In the genomic region with DNA sequence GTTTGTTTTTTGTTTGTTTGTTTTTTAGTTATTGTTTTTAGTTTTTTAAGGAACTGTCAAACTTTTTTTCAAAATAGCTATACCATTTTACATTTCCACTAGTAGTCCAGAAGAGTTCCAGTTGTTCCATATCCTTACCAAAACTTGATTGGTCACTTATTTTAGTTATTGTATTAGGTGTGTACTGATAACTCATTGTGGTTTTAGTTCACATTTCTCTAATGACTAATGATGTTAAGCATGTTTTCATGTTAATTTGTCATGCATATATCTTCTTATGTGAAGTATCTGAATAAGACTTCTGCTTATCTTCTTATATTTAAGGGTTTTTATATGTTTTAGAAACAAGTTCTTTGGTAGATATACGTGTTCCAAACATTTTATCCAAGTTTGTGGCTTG, we compare ENCODE assay signal across 25 cellular contexts.
"Had no signal": no experiment of that assay in that cellular context is flagged by ENCODE, and none has a peak within 500 bp of the region (broad histone marks: within the 10 kb centered on the region; RNA-seq: fewer than 3 reads in every experiment).

No MANE protein-coding gene starts in this region.

- H3K27ac ChIP-seq: RWPE1, SJCRH30 had no signal

- H3K9me3 ChIP-seq: SJCRH30 had no signal

- H3K27me3 ChIP-seq: MG63, SJCRH30 had no signal

- H3K4me3 ChIP-seq: MG63, SJCRH30 had no signal

- H3K36me3 ChIP-seq: MG63, SJCRH30 had no signal

- ATAC-seq: HepG2, Panc1, Right ventricle myocardium inferior, SK-N-SH treated with all-trans-retinoic acid at 6 μM for 48 hours had no signal

- DNase-seq: IMR-90, Karpas-422, KG1, MG63, NCI-H1092, NCI-H1105 treated with DMSO at 0.1 percent for 48 hours, NCI-H1417 treated with DMSO at 0.1 percent for 48 hours, NCI-H146, NCI-H1694 treated with DMSO at 0.1 percent for 48 hours, NCI-H2029, NCI-H2081 treated with DMSO at 0.1 percent for 48 hours, NCI-H2171, NCI-H226, NCI-H446, NCI-H510A, NCI-H524 treated with DMSO at 0.1 percent for 48 hours, NCI-H69, NCI-H774, SHP77 treated with DMSO at 0.1 percent for 48 hours, SJCRH30 had no signal
